8 cellular contexts compared by ENCODE assay signal in the genomic region with DNA sequence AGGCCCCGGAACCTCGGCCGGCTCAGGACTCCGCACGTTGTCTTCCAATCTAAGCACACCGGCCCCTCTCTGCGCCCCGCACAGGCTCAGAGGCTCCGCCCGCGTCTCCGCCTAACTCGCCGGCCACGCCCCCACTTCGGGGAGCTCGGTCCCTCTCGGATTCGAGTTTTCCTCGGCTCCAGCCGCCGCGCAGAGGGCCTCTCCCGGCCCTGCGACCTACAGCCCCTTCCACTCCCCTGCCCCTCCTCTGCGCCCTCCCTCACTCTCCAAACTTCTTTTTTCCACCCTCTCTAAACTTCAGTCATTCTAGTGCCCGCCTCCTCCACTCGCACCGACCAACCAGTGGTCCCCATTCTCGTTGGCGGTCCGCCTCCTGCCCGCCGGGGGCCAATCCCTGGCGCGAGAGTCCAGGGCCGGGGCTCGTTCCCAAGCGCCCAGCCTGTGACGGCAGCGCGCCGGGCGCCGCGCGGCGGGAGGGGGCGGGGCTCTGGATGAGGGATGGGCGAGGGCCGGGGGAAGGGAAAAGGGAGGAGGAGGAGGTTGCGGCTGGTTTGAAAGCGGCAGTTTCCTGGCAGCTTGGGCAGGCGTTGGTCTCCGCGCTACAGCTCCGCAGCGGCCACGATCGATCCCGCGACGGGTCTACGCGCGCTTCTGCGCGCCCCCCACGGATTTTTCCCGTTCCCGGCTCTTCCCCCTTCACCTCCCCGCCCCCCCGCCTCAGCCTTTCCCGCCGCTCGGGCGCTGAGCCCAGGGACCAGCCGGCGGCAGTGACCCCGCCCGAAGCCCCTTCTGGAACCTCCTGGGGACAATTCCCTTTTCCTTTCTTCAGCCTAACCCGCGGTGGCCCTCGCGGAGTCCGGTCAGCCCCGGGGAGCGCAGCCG. TPM values are rescaled to one million over a fixed set of nuclear protein-coding genes. Genes with fewer than 3 reads are reported as not detected.
DNase-seq lines count a peak whose midpoint lies in the region; ATAC-seq lines count a peak whose summit lies in the region.

A gene (plus strand): TSS at position 563 of the 882 bp plus-strand sequence. CDS start 519 bp downstream, outside the sequence.

- peak within 1 kb of the TSS; percentile 90 for H3K4me3 Mint-ChIP-seq in activated CD4-positive, alpha-beta T cell treated with anti-CD3 and anti-CD28 coated beads, Interleukin-2, amount 10 ng/mL, durations not matched to agents 7 days and 5 days

- peak; percentile 99 for ATAC-seq in HG03457 (IDR thresholded peaks at IDR 0.05; ENCODE audit: unreplicated experiment)

- peaks cover 2% of the 10 kb centered on the region for H3K36me3 Mint-ChIP-seq in activated CD4-positive, alpha-beta T cell treated with anti-CD3 and anti-CD28 coated beads, Interleukin-2, amount 10 ng/mL, durations not matched to agents 7 days and 5 days (ENCODE audit: low read depth)

- H3K9me3 Mint-ChIP-seq in activated CD4-positive, alpha-beta T cell treated with anti-CD3 and anti-CD28 coated beads, Interleukin-2, amount 10 ng/mL, durations not matched to agents 7 days and 5 days, result peaks cover 5% of the 10 kb centered on the region

- peaks cover 33% of the 10 kb centered on the region for H3K4me1 Mint-ChIP-seq in activated CD4-positive, alpha-beta T cell treated with anti-CD3 and anti-CD28 coated beads, Interleukin-2, amount 10 ng/mL, durations not matched to agents 7 days and 5 days

- H3K27me3 Mint-ChIP-seq in activated CD4-positive, alpha-beta T cell treated with anti-CD3 and anti-CD28 coated beads, Interleukin-2, amount 10 ng/mL, durations not matched to agents 7 days and 5 days, result peaks cover 18% of the 10 kb centered on the region

- CTCF ChIA-PET in activated CD4-positive, alpha-beta T cell treated with anti-CD3 and anti-CD28 coated beads, Interleukin-2, amount 10 ng/mL, durations not matched to agents 7 days and 5 days (lab: Charles Lee), result interaction anchor here (0.5 kb wide), 1 partner anchor 361 kb away, joined by 4 read pairs; no protein-coding TSS in a partner anchor

- POLR2A ChIA-PET in activated CD4-positive, alpha-beta T cell treated with anti-CD3 and anti-CD28 coated beads, Interleukin-2, amount 10 ng/mL, durations not matched to agents 7 days and 5 days (lab: Charles Lee), result interaction anchor here (0.6 kb wide), 1 partner anchor 1780 kb away, joined by 4 read pairs; no protein-coding TSS in a partner anchor

- DNase-seq in Ammon's horn (ENCODE audit: low spot score) (peak; percentile 98), GM19240 (ENCODE audit: insufficient read length, low spot score) (peak; percentile 66), NCI-H524 treated with DMSO at 0.1 percent for 48 hours (lab: John Stamatoyannopoulos, UW) (peak; percentile 75), cortex of kidney (lab: John Stamatoyannopoulos, UW) (peak; percentile 95), left kidney (ENCODE audit: low read depth, low spot score) (peak; percentile 100)
- peak; percentile 97 for DNase-seq in activated CD4-positive, alpha-beta T cell treated with anti-CD3 and anti-CD28 coated beads, Interleukin-2, amount 10 ng/mL, durations not matched to agents 7 days and 5 days
- peak; percentile 95 for DNase-seq in stimulated activated CD4-positive, alpha-beta T cell treated with anti-CD3 and anti-CD28 coated beads, Interleukin-1b, Interleukin-23, amount 100 ng/mL, for 48 hours

- H3K27ac Mint-ChIP-seq in activated CD4-positive, alpha-beta T cell treated with anti-CD3 and anti-CD28 coated beads, Interleukin-2, amount 10 ng/mL, durations not matched to agents 7 days and 5 days, result peak within 1 kb of the TSS; percentile 91

RNA-seq across cellular contexts. Expression of the gene that starts here (rescaled TPM):
- 10 to 100 TPM; 10.8 to 11.0 TPM for total RNA-seq in activated CD4-positive, alpha-beta T cell treated with anti-CD3 and anti-CD28 coated beads, Interleukin-2, amount 10 ng/mL, durations not matched to agents 7 days and 5 days

Comparison
In these comparisons a context has a peak if more than half of its experiments do, and no peak if none do; other contexts are left out.
1. Peak in every context shown above with its lines: DNase-seq and ATAC-seq.